In genomic region chr5:115360036-115360685, GRCh38 we compare ENCODE assay signal across 19 cellular contexts.
DNase-seq lines count a peak whose midpoint lies in the region; TF ChIP-seq lines count a peak whose summit lies in the region.
"Had no signal": no experiment of that assay in that cellular context is flagged by ENCODE, and none has a peak within 500 bp of the region (broad histone marks: within the 10 kb centered on the region; RNA-seq: fewer than 3 reads in every experiment).

No MANE protein-coding gene starts in this region.

- H3K27me3 Mint-ChIP-seq in endodermal cell (ENCODE audit: insufficient read depth) (peaks cover 25% of the 10 kb centered on the region), neural progenitor cell (ENCODE audit: insufficient read depth, low read depth) (peaks cover 3% of the 10 kb centered on the region), nephron progenitor cell (ENCODE audit: low read depth, poor library complexity) (peaks cover 4% of the 10 kb centered on the region)

- TF ChIP-seq CTCF in endodermal cell (conservative IDR thresholded peaks at IDR 0.05) (no peak), neural progenitor cell (IDR thresholded peaks at IDR 0.05) (no peak), nephron progenitor cell (IDR thresholded peaks at IDR 0.05) (no peak), osteoblast (IDR thresholded peaks at IDR 0.05; ENCODE audit: extremely low read depth, low read depth, low read length) (no peak)

- H3K27me3 ChIP-seq in GM23248 (replicated peaks; ENCODE audit: insufficient read depth) (no peaks in the 10 kb centered on the region), endodermal cell (ENCODE audit: control insufficient read depth, insufficient read depth, low read length, poor library complexity, severe bottlenecking) (no peaks in the 10 kb centered on the region), neural progenitor cell (no peaks in the 10 kb centered on the region), osteoblast (ENCODE audit: insufficient read depth, low read length) (no peaks in the 10 kb centered on the region)
- H3K27me3 ChIP-seq: BLaER1, Peyer's patch had no signal

- H3K36me3 ChIP-seq in GM23248 (ENCODE audit: low read depth) (no peaks in the 10 kb centered on the region), endodermal cell (ENCODE audit: control insufficient read depth, insufficient read depth, low read length) (no peaks in the 10 kb centered on the region), neural progenitor cell (no peaks in the 10 kb centered on the region), osteoblast (ENCODE audit: insufficient read depth, low read length) (no peaks in the 10 kb centered on the region)
- H3K36me3 ChIP-seq: BLaER1, Peyer's patch had no signal

- H3F3A ChIP-seq in GM23248 (ENCODE audit: insufficient read depth) (peaks cover under 1% of the 10 kb centered on the region), neural progenitor cell (ENCODE audit: low read depth) (peaks cover 4% of the 10 kb centered on the region)

- H3K27ac Mint-ChIP-seq in endodermal cell (peak overlapping the region; percentile 19), neural progenitor cell (no peak overlapping the region), nephron progenitor cell (no peak overlapping the region)
- H3K27ac Mint-ChIP-seq: activated naive CD8-positive, alpha-beta T cell treated with anti-CD3 and anti-CD28 coated beads for 36 hours; dendritic cell treated with granulocyte-macrophage colony-stimulating factor and Interleukin-4, amounts not matched to agents 40 ng/mL and 50 ng/mL, for 4 days had no signal

- 84 to 93% methylated on average over 5 of the region's 5 CpGs for WGBS in GM23248 (ENCODE audit: low coverage in 1 of 2, low lambda C conversion rate in 2 of 2, missing lambda C conversion rate in 2 of 2), 2 experiments
- 68 to 78% methylated on average over 5 of the region's 5 CpGs for WGBS in endodermal cell (ENCODE audit: insufficient coverage in 1 of 2, insufficient read length in 1 of 2), 2 experiments

- H3K4me3 Mint-ChIP-seq in endodermal cell = no peak overlapping the region
- H3K4me3 Mint-ChIP-seq in neural progenitor cell = no peak overlapping the region
- H3K4me3 Mint-ChIP-seq in nephron progenitor cell = no peak overlapping the region
- H3K4me3 Mint-ChIP-seq: activated naive CD8-positive, alpha-beta T cell treated with anti-CD3 and anti-CD28 coated beads for 36 hours; dendritic cell treated with granulocyte-macrophage colony-stimulating factor and Interleukin-4, amounts not matched to agents 40 ng/mL and 50 ng/mL, for 4 days had no signal

- H3K79me2 ChIP-seq in GM23248 (ENCODE audit: insufficient read depth) (no peaks in the 10 kb centered on the region), neural progenitor cell (ENCODE audit: low read depth) (no peaks in the 10 kb centered on the region), osteoblast (ENCODE audit: insufficient read depth, low read length) (no peaks in the 10 kb centered on the region)

- no peaks in the 10 kb centered on the region for H3K36me3 Mint-ChIP-seq in endodermal cell (ENCODE audit: low read depth)
- H3K36me3 Mint-ChIP-seq in neural progenitor cell = no peaks in the 10 kb centered on the region
- H3K36me3 Mint-ChIP-seq in nephron progenitor cell (ENCODE audit: low read depth) = no peaks in the 10 kb centered on the region
- H3K36me3 Mint-ChIP-seq: activated naive CD8-positive, alpha-beta T cell treated with anti-CD3 and anti-CD28 coated beads for 36 hours had no signal

- no peaks in the 10 kb centered on the region for H3K9me2 ChIP-seq in GM23248 (ENCODE audit: insufficient read depth)
- H3K9me2 ChIP-seq: SK-N-SH had no signal

- H3K4me2 ChIP-seq in GM23248 (ENCODE audit: unreplicated experiment) = no peak overlapping the region
- H3K4me2 ChIP-seq in neural progenitor cell = no peak overlapping the region
- no peak overlapping the region for H3K4me2 ChIP-seq in osteoblast (ENCODE audit: insufficient read depth, low read length)
- H3K4me2 ChIP-seq: BLaER1, SK-N-SH had no signal

- DNase-seq in GM23248 = peak; percentile 7
- peak; percentile 44 for DNase-seq in M059J (ENCODE audit: low read depth)
- DNase-seq in endodermal cell = no peak
- peak; percentile 33 for DNase-seq in neural progenitor cell (ENCODE audit: low spot score)
- no peak for DNase-seq in nephron progenitor cell
- DNase-seq in ACHN = no peak
- DNase-seq in osteoblast (ENCODE audit: insufficient read length, low spot score, missing footprints) = no peak
- DNase-seq: activated CD4-positive, alpha-beta T cell treated with anti-CD3 and anti-CD28 coated beads for 1 hour; activated naive CD8-positive, alpha-beta T cell treated with anti-CD3 and anti-CD28 coated beads for 36 hours; left ventricle myocardium superior; NCI-H1048; NCI-H774; Peyer's patch; SK-N-SH; stimulated activated CD4-positive, alpha-beta T cell treated with anti-CD3 and anti-CD28 coated beads, Interleukin-2, amount 100 ng/mL, for 48 hours; T-helper 9 cell had no signal

- H3K27ac ChIP-seq in GM23248 = no peak overlapping the region
- no peak overlapping the region for H3K27ac ChIP-seq in endodermal cell (ENCODE audit: low read depth, low read length)
- H3K27ac ChIP-seq in neural progenitor cell = no peak overlapping the region
- no peak overlapping the region for H3K27ac ChIP-seq in osteoblast (ENCODE audit: low read depth, low read length)
- H3K27ac ChIP-seq: BLaER1, epithelial cell of prostate, Peyer's patch had no signal

- H3K4me1 ChIP-seq in GM23248 (ENCODE audit: insufficient read depth) (no peaks in the 10 kb centered on the region), endodermal cell (ENCODE audit: control insufficient read depth, insufficient read depth, low read length) (peaks cover 16% of the 10 kb centered on the region), neural progenitor cell (peaks cover 12% of the 10 kb centered on the region), osteoblast (ENCODE audit: insufficient read depth, low read length) (peaks cover 3% of the 10 kb centered on the region)
- H3K4me1 ChIP-seq: BLaER1, Peyer's patch had no signal

- H4K20me1 ChIP-seq in GM23248 (ENCODE audit: insufficient read depth) (no peaks in the 10 kb centered on the region), neural progenitor cell (ENCODE audit: low read depth) (no peaks in the 10 kb centered on the region), osteoblast (ENCODE audit: insufficient read depth, low read length) (no peaks in the 10 kb centered on the region)
- H4K20me1 ChIP-seq: BLaER1 had no signal

- H3K9me3 ChIP-seq in GM23248 (ENCODE audit: low read depth) (no peaks in the 10 kb centered on the region), endodermal cell (ENCODE audit: control insufficient read depth, low read length) (no peaks in the 10 kb centered on the region), neural progenitor cell (ENCODE audit: low read depth) (no peaks in the 10 kb centered on the region), osteoblast (ENCODE audit: low read depth, low read length) (no peaks in the 10 kb centered on the region)
- H3K9me3 ChIP-seq: BLaER1, Peyer's patch, SK-N-SH had no signal

- H3K4me1 Mint-ChIP-seq in endodermal cell = peaks cover 46% of the 10 kb centered on the region
- H3K4me1 Mint-ChIP-seq in neural progenitor cell = peaks cover 19% of the 10 kb centered on the region
- no peaks in the 10 kb centered on the region for H3K4me1 Mint-ChIP-seq in nephron progenitor cell
- H3K4me1 Mint-ChIP-seq: activated naive CD8-positive, alpha-beta T cell treated with anti-CD3 and anti-CD28 coated beads for 36 hours had no signal

- H3K4me3 ChIP-seq in GM23248 = no peak overlapping the region
- no peak overlapping the region for H3K4me3 ChIP-seq in endodermal cell (ENCODE audit: low read length)
- no peak overlapping the region for H3K4me3 ChIP-seq in neural progenitor cell
- H3K4me3 ChIP-seq in osteoblast (ENCODE audit: insufficient read depth, low read length) = no peak overlapping the region
- H3K4me3 ChIP-seq: BLaER1, Peyer's patch had no signal

- no peak overlapping the region for H3K9ac ChIP-seq in GM23248
- H3K9ac ChIP-seq in endodermal cell (ENCODE audit: extremely low read depth, low read length, poor library complexity, severe bottlenecking) = no peak overlapping the region
- no peak overlapping the region for H3K9ac ChIP-seq in neural progenitor cell
- H3K9ac ChIP-seq: BLaER1, SK-N-SH had no signal

- H3K9me3 Mint-ChIP-seq in endodermal cell (peaks cover 10% of the 10 kb centered on the region), neural progenitor cell (no peaks in the 10 kb centered on the region), nephron progenitor cell (peaks cover 3% of the 10 kb centered on the region)
- H3K9me3 Mint-ChIP-seq: activated naive CD8-positive, alpha-beta T cell treated with anti-CD3 and anti-CD28 coated beads for 36 hours had no signal

- H2AFZ ChIP-seq in GM23248 (no peak overlapping the region), neural progenitor cell (replicated peaks) (no peak overlapping the region), osteoblast (ENCODE audit: low read length) (no peak overlapping the region)

- in situ Hi-C loops in GM23248 (cut with MboI) = no loop called here
- in situ Hi-C loops in ACHN (cut with HindIII; ENCODE audit: low pct_ligation_motif_present, low pct_unique_long_range_greater_than_20kb, low sequenced_read_pairs) = no loop called here

Comparison
In these comparisons a context has a peak if more than half of its experiments do, and no peak if none do; other contexts are left out.
1. DNase-seq: peak in GM23248 (single experiment), M059J (single experiment) and neural progenitor cell (single experiment); none in endodermal cell (single experiment), nephron progenitor cell (single experiment), ACHN (single experiment) and osteoblast (single experiment).